ENCODE assay signal across 16 cellular contexts in the genomic region with DNA sequence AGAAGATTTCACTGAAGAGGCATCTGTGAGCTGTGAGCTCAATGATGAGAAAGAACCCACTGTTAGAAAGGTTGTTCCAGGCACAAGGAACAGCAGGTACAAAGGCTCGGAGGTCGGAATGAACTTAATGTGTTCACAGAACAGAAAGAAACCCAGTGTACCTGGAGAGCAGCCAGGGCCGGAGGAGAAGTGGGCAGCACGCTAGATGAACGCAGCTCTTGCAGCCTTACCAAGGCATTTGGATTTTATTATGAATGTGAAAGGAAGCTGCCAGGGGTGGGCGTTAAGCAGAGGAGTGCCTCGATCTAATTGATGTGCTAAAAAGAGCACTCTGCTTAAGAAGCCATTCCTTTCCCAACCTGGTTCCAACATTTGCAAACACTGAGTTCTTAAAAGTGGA. TPM values are rescaled to one million over a fixed set of nuclear protein-coding genes. Genes with fewer than 3 reads are reported as not detected.
DNase-seq lines count a peak whose midpoint lies in the region; ATAC-seq lines count a peak whose summit lies in the region.
"Had no signal": no experiment of that assay in that cellular context is flagged by ENCODE, and none has a peak within 500 bp of the region (broad histone marks: within the 10 kb centered on the region; RNA-seq: fewer than 3 reads in every experiment).

No MANE protein-coding gene starts in this region.

- in situ Hi-C loops in GM23248 (cut with MboI): no loop called here

- H3K27ac ChIP-seq in GM23248: no peak overlapping the region
- H3K27ac ChIP-seq: VCaP had no signal

- H3K4me3 ChIP-seq in GM23248: no peak overlapping the region
- H3K4me3 ChIP-seq: lung had no signal

- H3K27ac Mint-ChIP-seq in stimulated activated effector memory CD8-positive, alpha-beta T cell treated with anti-CD3 and anti-CD28 coated beads, Interleukin-12 subunit alpha, Interleukin-12 subunit beta, amount 100 ng/mL, for 72 hours: peak overlapping the region; percentile 58
- H3K27ac Mint-ChIP-seq: nephron had no signal

- no peak for ATAC-seq in stimulated activated effector memory CD8-positive, alpha-beta T cell treated with anti-CD3 and anti-CD28 coated beads, Interleukin-12 subunit alpha, Interleukin-12 subunit beta, amount 100 ng/mL, for 72 hours
- ATAC-seq in activated T-cell treated with anti-CD3 and anti-CD28 coated beads, Interleukin-2, amount 50 U/mL, for 4 hours: no peak

- no peaks in the 10 kb centered on the region for H3K9me3 Mint-ChIP-seq in stimulated activated effector memory CD8-positive, alpha-beta T cell treated with anti-CD3 and anti-CD28 coated beads, Interleukin-12 subunit alpha, Interleukin-12 subunit beta, amount 100 ng/mL, for 72 hours
- no peaks in the 10 kb centered on the region for H3K9me3 Mint-ChIP-seq in activated T-cell treated with anti-CD3 and anti-CD28 coated beads, Interleukin-2, amount 50 U/mL, for 4 hours
- H3K9me3 Mint-ChIP-seq: nephron had no signal

- no peak overlapping the region for H3K4me2 ChIP-seq in GM23248 (ENCODE audit: unreplicated experiment)

- no peak overlapping the region for H2AFZ ChIP-seq in GM23248

- H3K27me3 Mint-ChIP-seq in activated T-cell treated with anti-CD3 and anti-CD28 coated beads, Interleukin-2, amount 50 U/mL, for 4 hours (ENCODE audit: low read depth): no peaks in the 10 kb centered on the region

- H3K36me3 ChIP-seq in GM23248 (ENCODE audit: low read depth): peaks cover 14% of the 10 kb centered on the region; the same call in 1 of the 2 replicates

- WGBS in GM23248 (ENCODE audit: low coverage in 1 of 2, low lambda C conversion rate in 2 of 2, missing lambda C conversion rate in 2 of 2), 2 experiments: 25 to 27% methylated on average over 7 of the region's 7 CpGs

- H3K4me1 ChIP-seq in GM23248 (ENCODE audit: insufficient read depth): no peaks in the 10 kb centered on the region

- no peaks in the 10 kb centered on the region for H3K27me3 ChIP-seq in GM23248 (replicated peaks; ENCODE audit: insufficient read depth)

- DNase-seq in GM23248 (peak; percentile 24), anterior cingulate cortex (lab: John Stamatoyannopoulos, UW) (peak in 56 of 58 donors; percentile 2 to 87 (median 45)), iPS-NIHi7 (ENCODE audit: extremely low spot score) (peak; percentile 37), NCI-H2029 treated with DMSO at 0.1 percent for 48 hours (lab: John Stamatoyannopoulos, UW) (no peak)
- DNase-seq in stimulated activated effector memory CD8-positive, alpha-beta T cell treated with anti-CD3 and anti-CD28 coated beads, Interleukin-12 subunit alpha, Interleukin-12 subunit beta, amount 100 ng/mL, for 72 hours (ENCODE audit: low spot score in 2 of 2): no peak
- DNase-seq in central memory CD4-positive, alpha-beta T cell: no peak
- DNase-seq in stimulated activated CD4-positive, alpha-beta T cell treated with anti-CD3 and anti-CD28 coated beads, Interleukin-4, amount 100 ng/mL, for 4 hours: no peak
- no peak for DNase-seq in activated T-cell treated with anti-CD3 and anti-CD28 coated beads, Interleukin-2, amount 50 U/mL, for 4 hours
- DNase-seq: activated effector memory CD4-positive, alpha-beta T cell treated with Interleukin-2 at 50 U/mL for 16 hours; GDM1; IMR-90; NCI-H748 treated with DMSO at 0.1 percent for 48 hours; SW 1271 had no signal

- no peaks in the 10 kb centered on the region for H3F3A ChIP-seq in GM23248 (ENCODE audit: insufficient read depth)

- H3K9me2 ChIP-seq in GM23248 (ENCODE audit: insufficient read depth): no peaks in the 10 kb centered on the region

- no peaks in the 10 kb centered on the region for H3K9me3 ChIP-seq in GM23248 (ENCODE audit: low read depth)

- H3K36me3 Mint-ChIP-seq in stimulated activated effector memory CD8-positive, alpha-beta T cell treated with anti-CD3 and anti-CD28 coated beads, Interleukin-12 subunit alpha, Interleukin-12 subunit beta, amount 100 ng/mL, for 72 hours: peaks cover 37% of the 10 kb centered on the region
- peaks cover 12% of the 10 kb centered on the region for H3K36me3 Mint-ChIP-seq in activated T-cell treated with anti-CD3 and anti-CD28 coated beads, Interleukin-2, amount 50 U/mL, for 4 hours (ENCODE audit: insufficient read depth)

- no peaks in the 10 kb centered on the region for H4K20me1 ChIP-seq in GM23248 (ENCODE audit: insufficient read depth)

- H3K4me1 Mint-ChIP-seq in stimulated activated effector memory CD8-positive, alpha-beta T cell treated with anti-CD3 and anti-CD28 coated beads, Interleukin-12 subunit alpha, Interleukin-12 subunit beta, amount 100 ng/mL, for 72 hours: peaks cover 23% of the 10 kb centered on the region
- peaks cover 2% of the 10 kb centered on the region for H3K4me1 Mint-ChIP-seq in activated T-cell treated with anti-CD3 and anti-CD28 coated beads, Interleukin-2, amount 50 U/mL, for 4 hours (ENCODE audit: low read depth)

- H3K9ac ChIP-seq in GM23248: no peak overlapping the region

- H3K4me3 Mint-ChIP-seq in stimulated activated effector memory CD8-positive, alpha-beta T cell treated with anti-CD3 and anti-CD28 coated beads, Interleukin-12 subunit alpha, Interleukin-12 subunit beta, amount 100 ng/mL, for 72 hours: no peak overlapping the region
- no peak overlapping the region for H3K4me3 Mint-ChIP-seq in activated T-cell treated with anti-CD3 and anti-CD28 coated beads, Interleukin-2, amount 50 U/mL, for 4 hours
- H3K4me3 Mint-ChIP-seq: nephron had no signal

- peaks cover 66% of the 10 kb centered on the region for H3K79me2 ChIP-seq in GM23248 (ENCODE audit: insufficient read depth)

RNA-seq across cellular contexts. Expression of gene EEF2K, which starts 19.0 kb away (rescaled TPM):
- total RNA-seq in GM23248 (2014; rRNA removed; shearing (Covaris generic)): 16.3 and 16.6 TPM in 2 replicates
- 6.9 and 8.7 TPM in 2 replicates for polyA plus RNA-seq in GM23248 (2016; fragmentation: Nextera tagmentation; extraction: Ambion mirVana)
- total RNA-seq in activated T-cell treated with anti-CD3 and anti-CD28 coated beads, Interleukin-2, amount 50 U/mL, for 4 hours: 10 to 100 TPM; 17.8 to 22.8 (median 19.1) TPM

Comparison
In these comparisons a context has a peak if more than half of its experiments do, and no peak if none do; other contexts are left out.
1. DNase-seq: peak in GM23248 (single experiment), anterior cingulate cortex (56 of 58) and iPS-NIHi7 (single experiment); none in stimulated activated effector memory CD8-positive, alpha-beta T cell treated with anti-CD3 and anti-CD28 coated beads, Interleukin-12 subunit alpha, Interleukin-12 subunit beta, amount 100 ng/mL, for 72 hours (0 of 2), NCI-H2029 treated with DMSO at 0.1 percent for 48 hours (single experiment), central memory CD4-positive, alpha-beta T cell (single experiment), stimulated activated CD4-positive, alpha-beta T cell treated with anti-CD3 and anti-CD28 coated beads, Interleukin-4, amount 100 ng/mL, for 4 hours (0 of 2) and activated T-cell treated with anti-CD3 and anti-CD28 coated beads, Interleukin-2, amount 50 U/mL, for 4 hours (single experiment).